Comparison of ENCODE assay signal across 1 cellular context in the genomic region with DNA sequence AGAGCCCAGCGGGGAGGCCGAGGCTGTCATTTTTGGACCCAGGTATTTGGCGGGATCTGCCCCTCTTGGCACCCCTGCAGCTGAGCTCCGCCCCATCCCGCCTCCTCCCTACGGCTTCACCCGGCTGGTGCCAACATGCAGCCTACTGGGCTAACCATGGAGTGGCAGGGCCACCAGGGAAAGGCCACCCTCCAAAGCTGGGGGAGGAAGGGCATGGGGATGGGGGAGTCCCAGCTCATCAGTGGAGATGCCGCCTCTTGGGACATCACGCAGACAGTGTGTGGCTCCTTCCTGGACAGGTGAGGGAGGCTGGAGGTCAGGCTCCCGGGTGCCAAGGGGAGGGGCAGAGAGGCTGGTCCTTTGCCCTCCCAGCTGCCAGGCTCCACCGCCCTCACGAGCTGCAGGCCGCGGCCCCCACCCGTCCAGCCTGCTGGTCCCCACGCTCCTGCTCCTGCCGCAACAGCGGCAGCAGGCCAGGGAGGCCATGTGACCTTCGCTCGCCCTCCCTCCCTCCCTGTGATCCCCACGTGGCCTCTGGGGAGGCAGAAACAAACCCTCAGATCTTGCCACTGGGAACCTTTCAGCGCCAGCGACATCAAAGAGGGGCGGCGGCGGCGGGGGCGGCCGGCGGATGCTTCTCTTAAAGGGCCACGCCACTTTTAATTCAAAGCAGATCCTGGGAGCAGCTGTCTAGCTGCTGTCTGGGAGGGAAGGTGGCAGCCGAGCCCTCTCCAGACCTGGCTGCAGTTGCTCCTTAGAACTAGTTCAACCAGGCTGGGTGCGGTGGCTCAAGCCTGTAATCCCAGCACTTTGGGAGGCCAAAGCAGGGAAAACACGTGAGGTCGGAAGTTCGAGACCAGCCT.
A peak's percentile ranks its signal among the peaks of the same experiment; 100 is the strongest.
TF ChIP-seq lines count a peak whose summit lies in the region.

No MANE protein-coding gene starts in this region.

TF ChIP-seq in HepG2, 621 proteins besides CTCF, POLR2A, EP300 and RAD21 (continued from another document):
- TF ChIP-seq NFKB2 (CRISPR knock-in tag; IDR thresholded peaks at IDR 0.05; ENCODE audit: borderline replicate concordance): peak; percentile 97
- TF ChIP-seq ZNF616 (CRISPR knock-in tag; IDR thresholded peaks at IDR 0.05; ENCODE audit: low read depth): peak; percentile 95; the same call in 1 of the 2 replicates
- TF ChIP-seq, protein P1, sequence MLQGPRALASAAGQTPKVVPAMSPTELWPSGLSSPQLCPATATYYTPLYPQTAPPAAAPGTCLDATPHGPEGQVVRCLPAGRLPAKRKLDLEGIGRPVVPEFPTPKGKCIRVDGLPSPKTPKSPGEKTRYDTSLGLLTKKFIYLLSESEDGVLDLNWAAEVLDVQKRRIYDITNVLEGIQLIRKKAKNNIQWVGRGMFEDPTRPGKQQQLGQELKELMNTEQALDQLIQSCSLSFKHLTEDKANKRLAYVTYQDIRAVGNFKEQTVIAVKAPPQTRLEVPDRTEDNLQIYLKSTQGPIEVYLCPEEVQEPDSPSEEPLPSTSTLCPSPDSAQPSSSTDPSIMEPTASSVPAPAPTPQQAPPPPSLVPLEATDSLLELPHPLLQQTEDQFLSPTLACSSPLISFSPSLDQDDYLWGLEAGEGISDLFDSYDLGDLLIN (CRISPR knock-in tag; IDR thresholded peaks at IDR 0.05; ENCODE audit: borderline replicate concordance): peak; percentile 87; the same call in 1 of the 2 replicates
- peak; percentile 67; the same call in 1 of the 2 replicates for TF ChIP-seq ZNF768 (CRISPR knock-in tag; IDR thresholded peaks at IDR 0.05)
- TF ChIP-seq, protein P2, sequence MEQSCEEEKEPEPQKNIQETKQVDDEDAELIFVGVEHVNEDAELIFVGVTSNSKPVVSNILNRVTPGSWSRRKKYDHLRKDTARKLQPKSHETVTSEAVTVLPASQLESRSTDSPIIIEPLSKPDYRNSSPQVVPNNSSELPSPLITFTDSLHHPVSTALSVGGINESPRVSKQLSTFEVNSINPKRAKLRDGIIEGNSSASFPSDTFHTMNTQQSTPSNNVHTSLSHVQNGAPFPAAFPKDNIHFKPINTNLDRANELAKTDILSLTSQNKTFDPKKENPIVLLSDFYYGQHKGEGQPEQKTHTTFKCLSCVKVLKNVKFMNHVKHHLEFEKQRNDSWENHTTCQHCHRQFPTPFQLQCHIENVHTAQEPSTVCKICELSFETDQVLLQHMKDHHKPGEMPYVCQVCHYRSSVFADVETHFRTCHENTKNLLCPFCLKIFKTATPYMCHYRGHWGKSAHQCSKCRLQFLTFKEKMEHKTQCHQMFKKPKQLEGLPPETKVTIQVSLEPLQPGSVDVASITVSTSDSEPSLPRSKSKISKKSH (CRISPR knock-in tag; IDR thresholded peaks at IDR 0.05; ENCODE audit: borderline replicate concordance): no peak
- TF ChIP-seq TBX3 (IDR thresholded peaks at IDR 0.05; ENCODE audit: borderline replicate concordance): peak; percentile 43; the same call in 1 of the 2 replicates
- TF ChIP-seq ZFYVE20 (CRISPR knock-in tag; IDR thresholded peaks at IDR 0.05; ENCODE audit: borderline replicate concordance, low read depth): no peak
- TF ChIP-seq, protein P3, sequence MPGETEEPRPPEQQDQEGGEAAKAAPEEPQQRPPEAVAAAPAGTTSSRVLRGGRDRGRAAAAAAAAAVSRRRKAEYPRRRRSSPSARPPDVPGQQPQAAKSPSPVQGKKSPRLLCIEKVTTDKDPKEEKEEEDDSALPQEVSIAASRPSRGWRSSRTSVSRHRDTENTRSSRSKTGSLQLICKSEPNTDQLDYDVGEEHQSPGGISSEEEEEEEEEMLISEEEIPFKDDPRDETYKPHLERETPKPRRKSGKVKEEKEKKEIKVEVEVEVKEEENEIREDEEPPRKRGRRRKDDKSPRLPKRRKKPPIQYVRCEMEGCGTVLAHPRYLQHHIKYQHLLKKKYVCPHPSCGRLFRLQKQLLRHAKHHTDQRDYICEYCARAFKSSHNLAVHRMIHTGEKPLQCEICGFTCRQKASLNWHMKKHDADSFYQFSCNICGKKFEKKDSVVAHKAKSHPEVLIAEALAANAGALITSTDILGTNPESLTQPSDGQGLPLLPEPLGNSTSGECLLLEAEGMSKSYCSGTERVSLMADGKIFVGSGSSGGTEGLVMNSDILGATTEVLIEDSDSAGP (CRISPR knock-in tag; IDR thresholded peaks at IDR 0.05; ENCODE audit: borderline replicate concordance): peak; percentile 100
- peak; percentile 76; the same call in 1 of the 2 replicates for TF ChIP-seq MIER3 (CRISPR knock-in tag; IDR thresholded peaks at IDR 0.05; ENCODE audit: borderline replicate concordance)
- TF ChIP-seq, protein P4, sequence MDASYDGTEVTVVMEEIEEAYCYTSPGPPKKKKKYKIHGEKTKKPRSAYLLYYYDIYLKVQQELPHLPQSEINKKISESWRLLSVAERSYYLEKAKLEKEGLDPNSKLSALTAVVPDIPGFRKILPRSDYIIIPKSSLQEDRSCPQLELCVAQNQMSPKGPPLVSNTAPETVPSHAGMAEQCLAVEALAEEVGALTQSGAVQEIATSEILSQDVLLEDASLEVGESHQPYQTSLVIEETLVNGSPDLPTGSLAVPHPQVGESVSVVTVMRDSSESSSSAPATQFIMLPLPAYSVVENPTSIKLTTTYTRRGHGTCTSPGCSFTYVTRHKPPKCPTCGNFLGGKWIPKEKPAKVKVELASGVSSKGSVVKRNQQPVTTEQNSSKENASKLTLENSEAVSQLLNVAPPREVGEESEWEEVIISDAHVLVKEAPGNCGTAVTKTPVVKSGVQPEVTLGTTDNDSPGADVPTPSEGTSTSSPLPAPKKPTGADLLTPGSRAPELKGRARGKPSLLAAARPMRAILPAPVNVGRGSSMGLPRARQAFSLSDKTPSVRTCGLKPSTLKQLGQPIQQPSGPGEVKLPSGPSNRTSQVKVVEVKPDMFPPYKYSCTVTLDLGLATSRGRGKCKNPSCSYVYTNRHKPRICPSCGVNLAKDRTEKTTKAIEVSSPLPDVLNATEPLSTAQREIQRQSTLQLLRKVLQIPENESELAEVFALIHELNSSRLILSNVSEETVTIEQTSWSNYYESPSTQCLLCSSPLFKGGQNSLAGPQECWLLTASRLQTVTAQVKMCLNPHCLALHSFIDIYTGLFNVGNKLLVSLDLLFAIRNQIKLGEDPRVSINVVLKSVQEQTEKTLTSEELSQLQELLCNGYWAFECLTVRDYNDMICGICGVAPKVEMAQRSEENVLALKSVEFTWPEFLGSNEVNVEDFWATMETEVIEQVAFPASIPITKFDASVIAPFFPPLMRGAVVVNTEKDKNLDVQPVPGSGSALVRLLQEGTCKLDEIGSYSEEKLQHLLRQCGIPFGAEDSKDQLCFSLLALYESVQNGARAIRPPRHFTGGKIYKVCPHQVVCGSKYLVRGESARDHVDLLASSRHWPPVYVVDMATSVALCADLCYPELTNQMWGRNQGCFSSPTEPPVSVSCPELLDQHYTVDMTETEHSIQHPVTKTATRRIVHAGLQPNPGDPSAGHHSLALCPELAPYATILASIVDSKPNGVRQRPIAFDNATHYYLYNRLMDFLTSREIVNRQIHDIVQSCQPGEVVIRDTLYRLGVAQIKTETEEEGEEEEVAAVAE (CRISPR knock-in tag; IDR thresholded peaks at IDR 0.05; ENCODE audit: borderline replicate concordance): 0 out of 2 replicates have a peak, but pooled peaks have one; percentile 58
- TF ChIP-seq NFE2L2 (IDR thresholded peaks at IDR 0.05; ENCODE audit: low read length): no peak
- 0 out of 2 replicates have a peak, but pooled peaks have one; percentile 30 for TF ChIP-seq NRL (CRISPR knock-in tag; IDR thresholded peaks at IDR 0.05; ENCODE audit: borderline replicate concordance)
- TF ChIP-seq ZNF83 (CRISPR knock-in tag; IDR thresholded peaks at IDR 0.05; ENCODE audit: borderline replicate concordance): no peak
- no peak for TF ChIP-seq SMARCC2 (IDR thresholded peaks at IDR 0.05)
- no peak for TF ChIP-seq MYNN (CRISPR knock-in tag; IDR thresholded peaks at IDR 0.05; ENCODE audit: low read depth)
- TF ChIP-seq MBNL3 (CRISPR knock-in tag; conservative IDR thresholded peaks at IDR 0.05): no peak
- TF ChIP-seq DMAP1 (CRISPR knock-in tag; IDR thresholded peaks at IDR 0.05): peak; percentile 96
- TF ChIP-seq, protein P5, sequence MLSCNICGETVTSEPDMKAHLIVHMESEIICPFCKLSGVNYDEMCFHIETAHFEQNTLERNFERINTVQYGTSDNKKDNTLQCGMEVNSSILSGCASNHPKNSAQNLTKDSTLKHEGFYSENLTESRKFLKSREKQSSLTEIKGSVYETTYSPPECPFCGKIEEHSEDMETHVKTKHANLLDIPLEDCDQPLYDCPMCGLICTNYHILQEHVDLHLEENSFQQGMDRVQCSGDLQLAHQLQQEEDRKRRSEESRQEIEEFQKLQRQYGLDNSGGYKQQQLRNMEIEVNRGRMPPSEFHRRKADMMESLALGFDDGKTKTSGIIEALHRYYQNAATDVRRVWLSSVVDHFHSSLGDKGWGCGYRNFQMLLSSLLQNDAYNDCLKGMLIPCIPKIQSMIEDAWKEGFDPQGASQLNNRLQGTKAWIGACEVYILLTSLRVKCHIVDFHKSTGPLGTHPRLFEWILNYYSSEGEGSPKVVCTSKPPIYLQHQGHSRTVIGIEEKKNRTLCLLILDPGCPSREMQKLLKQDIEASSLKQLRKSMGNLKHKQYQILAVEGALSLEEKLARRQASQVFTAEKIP (CRISPR knock-in tag; IDR thresholded peaks at IDR 0.05; ENCODE audit: borderline replicate concordance): no peak
- TF ChIP-seq, protein P6, sequence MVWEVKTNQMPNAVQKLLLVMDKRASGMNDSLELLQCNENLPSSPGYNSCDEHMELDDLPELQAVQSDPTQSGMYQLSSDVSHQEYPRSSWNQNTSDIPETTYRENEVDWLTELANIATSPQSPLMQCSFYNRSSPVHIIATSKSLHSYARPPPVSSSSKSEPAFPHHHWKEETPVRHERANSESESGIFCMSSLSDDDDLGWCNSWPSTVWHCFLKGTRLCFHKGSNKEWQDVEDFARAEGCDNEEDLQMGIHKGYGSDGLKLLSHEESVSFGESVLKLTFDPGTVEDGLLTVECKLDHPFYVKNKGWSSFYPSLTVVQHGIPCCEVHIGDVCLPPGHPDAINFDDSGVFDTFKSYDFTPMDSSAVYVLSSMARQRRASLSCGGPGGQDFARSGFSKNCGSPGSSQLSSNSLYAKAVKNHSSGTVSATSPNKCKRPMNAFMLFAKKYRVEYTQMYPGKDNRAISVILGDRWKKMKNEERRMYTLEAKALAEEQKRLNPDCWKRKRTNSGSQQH (CRISPR knock-in tag; IDR thresholded peaks at IDR 0.05; ENCODE audit: low read depth): peak; percentile 56
- TF ChIP-seq SPEN (CRISPR knock-in tag; IDR thresholded peaks at IDR 0.05; ENCODE audit: low read depth): peak; percentile 94
- peak; percentile 90 for TF ChIP-seq SKI (IDR thresholded peaks at IDR 0.05; ENCODE audit: partially characterized antibody)
- TF ChIP-seq KAT8 (CRISPR knock-in tag; IDR thresholded peaks at IDR 0.05): peak; percentile 87
- no peak for TF ChIP-seq ZFAT (CRISPR knock-in tag; conservative IDR thresholded peaks at IDR 0.05)
- peak; percentile 82 for TF ChIP-seq ZNF563 (CRISPR knock-in tag; IDR thresholded peaks at IDR 0.05)
- TF ChIP-seq RCOR2 (CRISPR knock-in tag; IDR thresholded peaks at IDR 0.05): peak; percentile 88
- peak; percentile 93 for TF ChIP-seq IKZF4 (CRISPR knock-in tag; IDR thresholded peaks at IDR 0.05; ENCODE audit: borderline replicate concordance, low read depth, not compliant biosample characterization)
- TF ChIP-seq, protein P7, sequence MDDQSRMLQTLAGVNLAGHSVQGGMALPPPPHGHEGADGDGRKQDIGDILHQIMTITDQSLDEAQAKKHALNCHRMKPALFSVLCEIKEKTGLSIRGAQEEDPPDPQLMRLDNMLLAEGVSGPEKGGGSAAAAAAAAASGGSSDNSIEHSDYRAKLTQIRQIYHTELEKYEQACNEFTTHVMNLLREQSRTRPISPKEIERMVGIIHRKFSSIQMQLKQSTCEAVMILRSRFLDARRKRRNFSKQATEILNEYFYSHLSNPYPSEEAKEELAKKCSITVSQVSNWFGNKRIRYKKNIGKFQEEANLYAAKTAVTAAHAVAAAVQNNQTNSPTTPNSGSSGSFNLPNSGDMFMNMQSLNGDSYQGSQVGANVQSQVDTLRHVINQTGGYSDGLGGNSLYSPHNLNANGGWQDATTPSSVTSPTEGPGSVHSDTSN (CRISPR knock-in tag; IDR thresholded peaks at IDR 0.05; ENCODE audit: borderline replicate concordance): no peak
- peak in 1 of 2 experiments; percentile 96; a peak in 2 of 4 replicates for TF ChIP-seq KLF16 (CRISPR knock-in tag; IDR thresholded peaks at IDR 0.05)
- TF ChIP-seq, protein P8, sequence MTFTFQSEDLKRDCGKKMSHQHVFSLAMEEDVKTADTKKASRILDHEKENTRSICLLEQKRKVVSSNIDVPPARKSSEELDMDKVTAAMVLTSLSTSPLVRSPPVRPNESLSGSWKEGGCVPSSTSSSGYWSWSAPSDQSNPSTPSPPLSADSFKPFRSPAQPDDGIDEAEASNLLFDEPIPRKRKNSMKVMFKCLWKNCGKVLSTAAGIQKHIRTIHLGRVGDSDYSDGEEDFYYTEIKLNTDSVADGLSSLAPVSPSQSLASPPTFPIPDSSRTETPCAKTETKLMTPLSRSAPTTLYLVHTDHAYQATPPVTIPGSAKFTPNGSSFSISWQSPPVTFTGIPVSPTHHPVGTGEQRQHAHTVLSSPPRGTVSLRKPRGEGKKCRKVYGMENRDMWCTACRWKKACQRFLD (CRISPR knock-in tag; IDR thresholded peaks at IDR 0.05; ENCODE audit: borderline replicate concordance): no peak; the same call in 1 of the 2 replicates
- peak; percentile 93; the same call in 1 of the 2 replicates for TF ChIP-seq FOXK1 (CRISPR knock-in tag; IDR thresholded peaks at IDR 0.05; ENCODE audit: borderline replicate concordance, low read depth)
TF ChIP-seq in HepG2: peak in this region for 373.
